ENCODE assay signal across 25 cellular contexts in the genomic region with DNA sequence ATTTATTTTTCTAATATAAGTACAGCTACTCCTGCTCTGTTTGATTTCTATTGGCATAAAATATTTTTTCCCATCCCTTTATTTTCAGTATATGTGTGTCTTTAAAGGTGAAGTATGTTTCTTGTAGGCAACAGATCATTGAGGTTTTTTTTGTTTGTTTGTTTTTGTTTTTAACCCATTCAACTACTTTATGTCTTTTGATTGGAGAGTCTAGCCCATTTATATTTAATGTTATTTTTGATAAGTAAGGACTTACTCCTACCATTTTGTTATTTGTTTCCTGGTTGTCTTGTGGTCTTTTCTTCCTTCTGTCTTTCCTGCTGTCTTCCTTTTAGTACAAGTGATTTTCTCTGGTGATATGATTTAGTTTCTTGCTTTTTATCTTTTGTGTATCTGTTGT.
"Had no signal": no experiment of that assay in that cellular context is flagged by ENCODE, and none has a peak within 500 bp of the region (broad histone marks: within the 10 kb centered on the region; RNA-seq: fewer than 3 reads in every experiment).

No MANE protein-coding gene starts in this region.

- H3K27ac ChIP-seq: colonic mucosa, coronary artery, dorsolateral prefrontal cortex, epithelial cell of prostate, esophagus muscularis mucosa, esophagus squamous epithelium, foreskin keratinocyte, gastrocnemius medialis, gastroesophageal sphincter, heart left ventricle, heart right ventricle had no signal

- H3K4me3 ChIP-seq: colonic mucosa, coronary artery, dorsolateral prefrontal cortex, esophagus muscularis mucosa, esophagus squamous epithelium, gastrocnemius medialis, gastroesophageal sphincter, heart left ventricle, heart right ventricle had no signal

- H3K27me3 ChIP-seq: colonic mucosa, dorsolateral prefrontal cortex, esophagus muscularis mucosa, esophagus squamous epithelium, foreskin keratinocyte, gastrocnemius medialis, gastroesophageal sphincter, heart left ventricle, heart right ventricle had no signal

- DNase-seq: colonic mucosa; cortex of kidney; dermis blood vessel endothelial cell; dorsolateral prefrontal cortex; effector CD4-positive, alpha-beta T cell; effector CD8-positive, alpha-beta T cell; effector memory CD4-positive, alpha-beta T cell; effector memory CD8-positive, alpha-beta T cell; endodermal cell; erythroblast; esophagus squamous epithelium; foreskin fibroblast; foreskin keratinocyte; foreskin melanocyte; gastrocnemius medialis; glutamatergic neuron; head of caudate nucleus; heart left ventricle; heart right ventricle had no signal

- H3K36me3 ChIP-seq: colonic mucosa, esophagus muscularis mucosa, esophagus squamous epithelium, gastrocnemius medialis, gastroesophageal sphincter, heart left ventricle, heart right ventricle had no signal

- ATAC-seq: effector memory CD8-positive, alpha-beta T cell; esophagus mucosa; foreskin keratinocyte; gastrocnemius medialis; gastroesophageal sphincter; heart left ventricle; heart right ventricle had no signal

- H3K9me3 ChIP-seq: colonic mucosa, esophagus muscularis mucosa, esophagus squamous epithelium, gastrocnemius medialis had no signal

- FAIRE-seq: endothelial cell of umbilical vein had no signal

- H3K4me1 ChIP-seq: colonic mucosa, esophagus muscularis mucosa, esophagus squamous epithelium, foreskin keratinocyte, gastrocnemius medialis, gastroesophageal sphincter, heart left ventricle, heart right ventricle had no signal
